22 cellular contexts compared by ENCODE assay signal in genomic region chr3:156252656-156253055, GRCh38.
DNase-seq lines count a peak whose midpoint lies in the region; ATAC-seq and TF ChIP-seq lines count a peak whose summit lies in the region.
"Had no signal": no experiment of that assay in that cellular context is flagged by ENCODE, and none has a peak within 500 bp of the region (broad histone marks: within the 10 kb centered on the region; RNA-seq: fewer than 3 reads in every experiment).

No MANE protein-coding gene starts in this region.

- peak in 1 of 2 donors; percentile 19 for DNase-seq in cardiac muscle cell (ENCODE audit: low read depth in 1 of 2, low spot score in 1 of 2)
- DNase-seq in Right ventricle myocardium inferior (ENCODE audit: missing footprints) = no peak
- DNase-seq in choroid plexus epithelial cell (ENCODE audit: low read depth) = peak; percentile 74
- DNase-seq in left kidney (ENCODE audit: low read depth, low spot score) = peak; percentile 26
- peak; percentile 18 for DNase-seq in testis
- DNase-seq in tibial nerve (ENCODE audit: low spot score in 2 of 2) = no peak
- DNase-seq in NCI-H146 treated with DMSO at 0.1 percent for 48 hours (lab: John Stamatoyannopoulos, UW; ENCODE audit: unreplicated experiment) = no peak
- DNase-seq: AML-193, DMS79 treated with DMSO at 0.1 percent for 48 hours, GDM1, GM23248, KBM-7, NCI-H1105 treated with DMSO at 0.1 percent for 48 hours, NCI-H187, NCI-H2227 treated with DMSO at 0.1 percent for 48 hours, NCI-H510A treated with DMSO at 0.1 percent for 48 hours had no signal

- H3K27ac ChIP-seq in cardiac muscle cell (peak overlapping the region; percentile 6), testis (peak overlapping the region in 1 of 2 donors; percentile 42), tibial nerve (no peak overlapping the region)
- H3K27ac ChIP-seq: 22Rv1, C4-2B, GM23248, SJSA1 had no signal

- no peaks in the 10 kb centered on the region for H3K27me3 ChIP-seq in cardiac muscle cell
- H3K27me3 ChIP-seq in testis = no peaks in the 10 kb centered on the region
- H3K27me3 ChIP-seq in tibial nerve = no peaks in the 10 kb centered on the region
- H3K27me3 ChIP-seq: SJSA1 had no signal

- intact Hi-C loops in Right ventricle myocardium inferior (cut with DNase I) (no loop called here), testis (cut with DNase I; ENCODE audit: low total_unique reads) (no loop called here)

- H3K9me3 ChIP-seq in cardiac muscle cell (ENCODE audit: low read depth) (no peaks in the 10 kb centered on the region), testis (no peaks in the 10 kb centered on the region), tibial nerve (no peaks in the 10 kb centered on the region)
- H3K9me3 ChIP-seq: HAP-1, SJSA1 had no signal

- no peaks in the 10 kb centered on the region for H3K36me3 ChIP-seq in cardiac muscle cell
- no peaks in the 10 kb centered on the region for H3K36me3 ChIP-seq in testis (ENCODE audit: low read depth, missing control alignments)
- H3K36me3 ChIP-seq in tibial nerve = no peaks in the 10 kb centered on the region
- H3K36me3 ChIP-seq: HAP-1, SJSA1 had no signal

- 73% methylated on average over 3 of the region's 3 CpGs for WGBS in testis, 2 donors
- WGBS in tibial nerve, 2 donors = 43 to 55% methylated on average over 3 of the region's 3 CpGs

- no peak for ATAC-seq in Right ventricle myocardium inferior
- no peak for ATAC-seq in HG03342 (IDR thresholded peaks at IDR 0.05; ENCODE audit: unreplicated experiment)
- ATAC-seq: Panc1 had no signal

- no peak for TF ChIP-seq POLR2A in testis (IDR thresholded peaks at IDR 0.05)
- no peak for TF ChIP-seq POLR2A in tibial nerve (IDR thresholded peaks at IDR 0.05)

- H3K4me3 ChIP-seq in cardiac muscle cell (no peak overlapping the region), choroid plexus epithelial cell (ENCODE audit: low read depth, low read length) (no peak overlapping the region), testis (no peak overlapping the region), tibial nerve (no peak overlapping the region)
- H3K4me3 ChIP-seq: GM23248, HAP-1, SJSA1 had no signal

- no peak for TF ChIP-seq EP300 in tibial nerve (IDR thresholded peaks at IDR 0.05)

- H3K4me1 ChIP-seq in cardiac muscle cell (ENCODE audit: low read depth) (peaks cover 18% of the 10 kb centered on the region), testis (peaks cover 22% of the 10 kb centered on the region), tibial nerve (peaks cover 0 to 16% (median 7%) of the 10 kb centered on the region in 4 donors)
- H3K4me1 ChIP-seq: SJSA1 had no signal

- TF ChIP-seq CTCF in cardiac muscle cell (IDR thresholded peaks at IDR 0.05; ENCODE audit: low read depth, low read length) (no peak), choroid plexus epithelial cell (conservative IDR thresholded peaks at IDR 0.05; ENCODE audit: low read depth, low read length) (no peak), testis (IDR thresholded peaks at IDR 0.05) (no peak), tibial nerve (IDR thresholded peaks at IDR 0.05) (no peak)

Comparison
In these comparisons a context has a peak if more than half of its experiments do, and no peak if none do; other contexts are left out.
1. DNase-seq: peak in choroid plexus epithelial cell (single experiment), left kidney (single experiment) and testis (single experiment); none in Right ventricle myocardium inferior (single experiment), tibial nerve (0 of 2) and NCI-H146 treated with DMSO at 0.1 percent for 48 hours (single experiment).